In genomic region chr2:219419331-219420197, GRCh38 we compare ENCODE assay signal across 1 cellular context.
TF ChIP-seq lines count a peak whose summit lies in the region.

No MANE protein-coding gene starts in this region.

TF ChIP-seq in H1, 55 proteins besides CTCF, POLR2A, EP300 and RAD21:
- TF ChIP-seq ATF3 (IDR thresholded peaks at IDR 0.05; ENCODE audit: insufficient read depth, low read depth, low read length) (no peak), TAF7 (optimal IDR thresholded peaks at IDR 0.05; ENCODE audit: borderline replicate concordance, low read depth, low read length) (no peak), MAX (IDR thresholded peaks at IDR 0.05) (no peak), SAP30 (IDR thresholded peaks at IDR 0.05; ENCODE audit: insufficient read depth, insufficient replicate concordance, low read length) (no peak), BACH1 (IDR thresholded peaks at IDR 0.05; ENCODE audit: low read length) (no peak), CEBPB (IDR thresholded peaks at IDR 0.05; ENCODE audit: low read depth, low read length) (no peak)
TF ChIP-seq in H1: peak in this region for 0.
